In the genomic region with DNA sequence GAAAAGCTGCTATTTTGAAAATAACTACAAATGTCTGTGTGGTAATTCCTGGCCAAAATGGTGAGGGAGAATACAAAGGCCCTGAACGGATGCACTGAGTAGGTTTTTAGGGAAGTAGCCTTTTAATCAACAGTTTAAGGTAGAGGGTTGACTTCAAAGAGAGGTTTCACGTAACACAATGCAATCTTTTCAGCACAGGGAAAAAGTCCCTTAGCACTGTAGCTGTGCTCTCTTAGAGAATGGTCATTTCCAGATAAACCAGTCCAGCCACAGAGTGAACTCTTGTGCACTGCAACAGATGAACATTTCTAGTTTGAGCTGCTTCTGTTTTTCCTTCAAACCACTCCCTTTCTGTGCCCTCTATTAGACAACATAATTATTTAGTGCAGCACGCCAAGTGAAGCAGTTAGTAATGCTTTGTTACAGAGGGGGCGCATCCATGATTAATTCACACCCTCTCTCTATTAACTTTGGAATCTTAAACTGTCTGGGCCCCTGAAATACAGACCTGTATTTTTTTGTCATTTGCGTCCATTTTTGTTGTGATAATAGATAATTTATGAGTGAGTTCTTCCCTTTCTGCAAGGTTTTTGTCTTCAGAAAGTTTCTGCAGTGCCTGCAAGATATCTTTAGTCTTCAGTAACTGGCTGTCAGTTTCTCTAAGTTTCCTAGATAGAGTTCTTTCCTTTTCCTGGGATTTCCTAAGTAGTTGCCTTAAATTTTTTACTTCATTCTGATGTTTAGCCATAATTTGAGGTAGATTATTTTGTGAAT, we compare ENCODE assay signal across 24 cellular contexts. TPM values are rescaled to one million over a fixed set of nuclear protein-coding genes. Genes with fewer than 3 reads are reported as not detected.
DNase-seq lines count a peak whose midpoint lies in the region; ATAC-seq and TF ChIP-seq lines count a peak whose summit lies in the region.
"Had no signal": no experiment of that assay in that cellular context is flagged by ENCODE, and none has a peak within 500 bp of the region (broad histone marks: within the 10 kb centered on the region; RNA-seq: fewer than 3 reads in every experiment).

No MANE protein-coding gene starts in this region.

- DNase-seq in cardiac muscle cell (ENCODE audit: low read depth in 1 of 2, low spot score in 1 of 2) (peak in 1 of 2 donors; percentile 61), left ventricle myocardium inferior (no peak), OCI-M1 (lab: John Stamatoyannopoulos, UW) (peak; percentile 93), erythroblast (lab: John Stamatoyannopoulos, UW) (peak; percentile 7 to 14), spleen (no peak), chondrocyte (ENCODE audit: low spot score) (no peak), natural killer cell (no peak)
- DNase-seq: activated CD8-positive, alpha-beta T cell treated with anti-CD3 and anti-CD28 coated beads for 36 hours; activated naive CD4-positive, alpha-beta T cell treated with anti-CD3 and anti-CD28 coated beads, Interleukin-2, amount 10 ng/mL, durations not matched to agents 7 days and 5 days; activated T-cell treated with anti-CD3 and anti-CD28 coated beads, Interleukin-2, amount 50 U/mL, for 24 hours; EL; endodermal cell; islet precursor cell; naive thymus-derived CD8-positive, alpha-beta T cell; NCI-H187; NCI-H69; small intestine; stimulated activated CD4-positive, alpha-beta T cell treated with anti-CD3 and anti-CD28 coated beads, Interleukin-4, amount 100 ng/mL, for 4 hours; substantia nigra; uterus had no signal

- ATAC-seq in natural killer cell (no peak), HG03159 (IDR thresholded peaks at IDR 0.05; ENCODE audit: unreplicated experiment) (no peak)
- ATAC-seq: activated CD8-positive, alpha-beta T cell treated with anti-CD3 and anti-CD28 coated beads for 36 hours; naive thymus-derived CD8-positive, alpha-beta T cell had no signal

- TF ChIP-seq CTCF in cardiac muscle cell (IDR thresholded peaks at IDR 0.05; ENCODE audit: low read depth, low read length) (no peak), left ventricle myocardium inferior (IDR thresholded peaks at IDR 0.05; ENCODE audit: borderline replicate concordance) (no peak), spleen (IDR thresholded peaks at IDR 0.05 in 8 of 11, conservative IDR thresholded peaks at IDR 0.05 in 3 of 11) (no peak), chondrocyte (IDR thresholded peaks at IDR 0.05) (no peak), natural killer cell (IDR thresholded peaks at IDR 0.05) (no peak)

- H3K27ac ChIP-seq in cardiac muscle cell (peak overlapping the region; percentile 92), left ventricle myocardium inferior (replicated peaks) (no peak overlapping the region), spleen (no peak overlapping the region)
- H3K27ac ChIP-seq: ascending aorta, hepatocyte, prostate gland, uterus had no signal

- H3K4me3 ChIP-seq in cardiac muscle cell (no peak overlapping the region), left ventricle myocardium inferior (no peak overlapping the region), spleen (no peak overlapping the region)
- H3K4me3 ChIP-seq: ascending aorta, hepatocyte, prostate gland, uterus had no signal

- H3K4me3 Mint-ChIP-seq in chondrocyte (ENCODE audit: unreplicated experiment), result no peak overlapping the region
- H3K4me3 Mint-ChIP-seq in natural killer cell, result no peak overlapping the region
- H3K4me3 Mint-ChIP-seq: activated CD8-positive, alpha-beta T cell treated with anti-CD3 and anti-CD28 coated beads for 36 hours; activated naive CD4-positive, alpha-beta T cell treated with anti-CD3 and anti-CD28 coated beads, Interleukin-2, amount 10 ng/mL, durations not matched to agents 7 days and 5 days; activated T-cell treated with anti-CD3 and anti-CD28 coated beads, Interleukin-2, amount 50 U/mL, for 24 hours; endodermal cell; naive thymus-derived CD8-positive, alpha-beta T cell had no signal

- 71 to 84% (median 75%) methylated on average over 5 of the region's 5 CpGs for WGBS in spleen, 5 donors

- no peaks in the 10 kb centered on the region for H3K36me3 Mint-ChIP-seq in chondrocyte (ENCODE audit: low read depth)
- no peaks in the 10 kb centered on the region for H3K36me3 Mint-ChIP-seq in natural killer cell
- H3K36me3 Mint-ChIP-seq: activated naive CD4-positive, alpha-beta T cell treated with anti-CD3 and anti-CD28 coated beads, Interleukin-2, amount 10 ng/mL, durations not matched to agents 7 days and 5 days had no signal

- H3K27me3 Mint-ChIP-seq in chondrocyte (ENCODE audit: low read depth), result no peaks in the 10 kb centered on the region
- H3K27me3 Mint-ChIP-seq in natural killer cell (ENCODE audit: low read depth in 2 of 2), result peaks cover 0 to 5% of the 10 kb centered on the region in 2 donors
- H3K27me3 Mint-ChIP-seq: activated CD8-positive, alpha-beta T cell treated with anti-CD3 and anti-CD28 coated beads for 36 hours; activated T-cell treated with anti-CD3 and anti-CD28 coated beads, Interleukin-2, amount 50 U/mL, for 24 hours; naive thymus-derived CD8-positive, alpha-beta T cell had no signal

- no peaks in the 10 kb centered on the region for H3K4me1 Mint-ChIP-seq in chondrocyte (ENCODE audit: low read depth)
- H3K4me1 Mint-ChIP-seq in natural killer cell, result no peaks in the 10 kb centered on the region
- H3K4me1 Mint-ChIP-seq: activated naive CD4-positive, alpha-beta T cell treated with anti-CD3 and anti-CD28 coated beads, Interleukin-2, amount 10 ng/mL, durations not matched to agents 7 days and 5 days; naive thymus-derived CD8-positive, alpha-beta T cell had no signal

- no peak for TF ChIP-seq POLR2A in erythroblast (IDR thresholded peaks at IDR 0.05; ENCODE audit: low read length)
- TF ChIP-seq POLR2A in spleen (IDR thresholded peaks at IDR 0.05), result no peak

- H3K27me3 ChIP-seq in cardiac muscle cell (no peaks in the 10 kb centered on the region), left ventricle myocardium inferior (ENCODE audit: low read depth) (no peaks in the 10 kb centered on the region), spleen (replicated peaks in 1 of 7) (no peaks in the 10 kb centered on the region)
- H3K27me3 ChIP-seq: ascending aorta, hepatocyte, uterus had no signal

- H3K36me3 ChIP-seq in cardiac muscle cell (no peaks in the 10 kb centered on the region), left ventricle myocardium inferior (no peaks in the 10 kb centered on the region), spleen (no peaks in the 10 kb centered on the region)
- H3K36me3 ChIP-seq: ascending aorta, prostate gland, uterus had no signal

- no peaks in the 10 kb centered on the region for H3K9me3 ChIP-seq in cardiac muscle cell (ENCODE audit: low read depth)
- no peaks in the 10 kb centered on the region for H3K9me3 ChIP-seq in left ventricle myocardium inferior (replicated peaks)
- no peaks in the 10 kb centered on the region for H3K9me3 ChIP-seq in spleen
- H3K9me3 ChIP-seq: ascending aorta, prostate gland, uterus had no signal

- H3K4me1 ChIP-seq in cardiac muscle cell (ENCODE audit: low read depth) (peaks cover 20% of the 10 kb centered on the region), left ventricle myocardium inferior (no peaks in the 10 kb centered on the region), spleen (no peaks in the 10 kb centered on the region)
- H3K4me1 ChIP-seq: ascending aorta, prostate gland, uterus had no signal

- no peaks in the 10 kb centered on the region for H3K9me3 Mint-ChIP-seq in chondrocyte (ENCODE audit: low read depth)
- no peaks in the 10 kb centered on the region for H3K9me3 Mint-ChIP-seq in natural killer cell
- H3K9me3 Mint-ChIP-seq: activated CD8-positive, alpha-beta T cell treated with anti-CD3 and anti-CD28 coated beads for 36 hours; activated naive CD4-positive, alpha-beta T cell treated with anti-CD3 and anti-CD28 coated beads, Interleukin-2, amount 10 ng/mL, durations not matched to agents 7 days and 5 days; activated T-cell treated with anti-CD3 and anti-CD28 coated beads, Interleukin-2, amount 50 U/mL, for 24 hours; naive thymus-derived CD8-positive, alpha-beta T cell had no signal

- H3K27ac Mint-ChIP-seq in chondrocyte (ENCODE audit: unreplicated experiment), result no peak overlapping the region
- no peak overlapping the region for H3K27ac Mint-ChIP-seq in natural killer cell
- H3K27ac Mint-ChIP-seq: activated CD8-positive, alpha-beta T cell treated with anti-CD3 and anti-CD28 coated beads for 36 hours; activated naive CD4-positive, alpha-beta T cell treated with anti-CD3 and anti-CD28 coated beads, Interleukin-2, amount 10 ng/mL, durations not matched to agents 7 days and 5 days; activated T-cell treated with anti-CD3 and anti-CD28 coated beads, Interleukin-2, amount 50 U/mL, for 24 hours; endodermal cell; naive thymus-derived CD8-positive, alpha-beta T cell had no signal

- intact Hi-C loops in left ventricle myocardium inferior (cut with micrococcal nuclease) (no loop called here), spleen (cut with DNase I; ENCODE audit: low total_unique reads) (no loop called here), natural killer cell (cut with micrococcal nuclease) (no loop called here)

RNA-seq across cellular contexts. Expression of a gene that starts 22.9 kb away (rescaled TPM):
- total RNA-seq in cardiac muscle cell (2.0 and 2.9 TPM in 2 replicates), left ventricle myocardium inferior (0.80 TPM), spleen (1 to 10 TPM in 1 of 7 donors, under 1 TPM in 5, not detected in 1; 0.40 to 1.3 (median 0.71) TPM), chondrocyte (0.56 to 2.4 TPM (median 0.92 TPM) in 3 replicates), natural killer cell (under 1 TPM in 2 of 3 donors, not detected in 1; 0.14 to 0.84 TPM)
- polyA plus RNA-seq in cardiac muscle cell (3.4 and 5.0 TPM in 2 replicates), spleen (under 1 TPM; 0.26 to 0.38 (median 0.26) TPM)
- total RNA-seq: ascending aorta had no signal

RNA-seq across cellular contexts. Expression of a gene that starts 29.1 kb away (rescaled TPM):
- total RNA-seq in cardiac muscle cell, result 116 and 168 TPM in 2 replicates
- 326 TPM in 2 replicates for polyA plus RNA-seq in cardiac muscle cell
- 103 TPM for total RNA-seq in left ventricle myocardium inferior
- 1 to 10 TPM in 5 of 7 donors, under 1 TPM in 2; 0.69 to 2.6 (median 1.3) TPM for total RNA-seq in spleen
- 1 to 10 TPM; 2.7 to 3.7 (median 3.7) TPM for polyA plus RNA-seq in spleen
- 2.4 to 3.3 TPM (median 2.8 TPM) in 3 replicates for total RNA-seq in chondrocyte
- total RNA-seq in natural killer cell, result 1 to 10 TPM in 1 of 3 donors, under 1 TPM in 1, not detected in 1; 0.75 to 1.3 TPM
- total RNA-seq: ascending aorta had no signal

Comparison
In these comparisons a context has a peak if more than half of its experiments do, and no peak if none do; other contexts are left out.
1. DNase-seq: peak in OCI-M1 (single experiment) and erythroblast (2 of 2); none in left ventricle myocardium inferior (single experiment), spleen (single experiment), chondrocyte (single experiment) and natural killer cell (single experiment).
2. RNA of a gene that starts 29.1 kb away (total RNA-seq): 116 to 168 TPM in cardiac muscle cell and 103 TPM in left ventricle myocardium inferior (single experiment); 2.4 to 3.3 TPM in chondrocyte, 0.69 to 2.6 TPM in spleen and 0.75 to 1.3 TPM in natural killer cell; every median in the first group is over 10 times any median in the second.